In genomic region chr10:79155301-79156081, GRCh38 we compare ENCODE assay signal across 10 cellular contexts.
DNase-seq lines count a peak whose midpoint lies in the region; ATAC-seq, FAIRE-seq and TF ChIP-seq lines count a peak whose summit lies in the region.
"Had no signal": no experiment of that assay in that cellular context is flagged by ENCODE, and none has a peak within 500 bp of the region (broad histone marks: within the 10 kb centered on the region; RNA-seq: fewer than 3 reads in every experiment).

No MANE protein-coding gene starts in this region.

- peaks cover 3% of the 10 kb centered on the region; the same call in 1 of the 2 replicates for H4K20me1 ChIP-seq in HepG2 (ENCODE audit: insufficient read depth, low read length)

- no peak overlapping the region for H3K4me3 Mint-ChIP-seq in activated CD4-positive, alpha-beta T cell treated with anti-CD3 and anti-CD28 coated beads for 36 hours
- H3K4me3 Mint-ChIP-seq in activated CD4-positive, alpha-beta memory T cell treated with anti-CD3 and anti-CD28 coated beads, Interleukin-2, amount 10 ng/mL, durations not matched to agents 7 days and 5 days: no peak overlapping the region

- no peak for FAIRE-seq in HepG2 (lab: Jason Lieb, UNC)

- no peak overlapping the region for H3K27ac Mint-ChIP-seq in activated CD4-positive, alpha-beta T cell treated with anti-CD3 and anti-CD28 coated beads for 36 hours
- no peak overlapping the region for H3K27ac Mint-ChIP-seq in activated CD4-positive, alpha-beta memory T cell treated with anti-CD3 and anti-CD28 coated beads, Interleukin-2, amount 10 ng/mL, durations not matched to agents 7 days and 5 days

- H3K4me3 ChIP-seq in astrocyte of the spinal cord (ENCODE audit: low read depth, low read length) (no peak overlapping the region), HepG2 (replicated peaks in 1 of 3; ENCODE audit: insufficient read depth in 1 of 3, low read depth in 2 of 3, low read length in 3 of 3) (no peak overlapping the region), upper lobe of left lung (no peak overlapping the region)

- TF ChIP-seq CTCF in astrocyte of the spinal cord (IDR thresholded peaks at IDR 0.05; ENCODE audit: low read depth, low read length) (peak; percentile 28), HepG2 (CRISPR knock-in tag; IDR thresholded peaks at IDR 0.05) (no peak), upper lobe of left lung (IDR thresholded peaks at IDR 0.05) (peak in 1 of 6 experiments; percentile 10)

- CTCF ChIA-PET in activated CD4-positive, alpha-beta T cell treated with anti-CD3 and anti-CD28 coated beads for 36 hours (lab: Charles Lee): no interaction called here
- CTCF ChIA-PET in HepG2 (lab: Yijun Ruan, JAX; ENCODE audit: low intra/inter-chr PET ratio, low total read pairs): no interaction called here
- CTCF ChIA-PET in activated CD4-positive, alpha-beta memory T cell treated with anti-CD3 and anti-CD28 coated beads, Interleukin-2, amount 10 ng/mL, durations not matched to agents 7 days and 5 days (lab: Charles Lee): interaction anchor here (0.9 kb wide), 1 partner anchor 40 kb away, joined by 3 read pairs; no protein-coding TSS in a partner anchor

- H3K79me2 ChIP-seq in HepG2 (ENCODE audit: insufficient read depth, low read length): peaks cover 35% of the 10 kb centered on the region

- WGBS in HepG2 (ENCODE audit: low lambda C conversion rate): 82% methylated on average over 9 of the region's 14 CpGs
- WGBS in upper lobe of left lung, 2 donors: 43 to 62% methylated on average over 9 to 12 of the region's 14 CpGs

- BruUV-seq in HepG2 (replicated peaks; lab: Mats Ljungman, UMichigan): no TSS peak

- peak overlapping the region; percentile 39 for H3K27ac ChIP-seq in HepG2 (ENCODE audit: extremely low read length, insufficient read depth, low read length)
- peak overlapping the region; percentile 92 to 96 (median 94) for H3K27ac ChIP-seq in upper lobe of left lung

- ATAC-seq in activated CD4-positive, alpha-beta T cell treated with anti-CD3 and anti-CD28 coated beads for 36 hours: peak; percentile 23
- ATAC-seq in HepG2 (no peak), upper lobe of left lung (ENCODE audit: low FRiP score in 2 of 2) (peak in 1 of 2 donors; percentile 28), GM18870 (IDR thresholded peaks at IDR 0.05; ENCODE audit: unreplicated experiment) (no peak)

- intact Hi-C loops in activated CD4-positive, alpha-beta T cell treated with anti-CD3 and anti-CD28 coated beads for 36 hours (cut with DNase I, micrococcal nuclease): no loop called here
- intact Hi-C loops in HepG2 (cut with micrococcal nuclease; ENCODE audit: unreplicated experiment): loop anchor here (2.0 kb wide), 1 partner anchor 39 kb away; no protein-coding TSS in a partner anchor

- TF ChIP-seq EP300 in HepG2 (IDR thresholded peaks at IDR 0.05; ENCODE audit: low read depth in 2 of 2, low read length in 2 of 2): no peak
- no peak for TF ChIP-seq EP300 in HepG2 (CRISPR knock-in tag; IDR thresholded peaks at IDR 0.05; ENCODE audit: borderline replicate concordance)
- TF ChIP-seq EP300 in upper lobe of left lung (IDR thresholded peaks at IDR 0.05): no peak

- H3K27me3 ChIP-seq in HepG2 (ENCODE audit: control insufficient read depth in 1 of 2, insufficient read depth in 2 of 2, low read length in 2 of 2) (no peaks in the 10 kb centered on the region), upper lobe of left lung (no peaks in the 10 kb centered on the region)
- H3K27me3 ChIP-seq: BE2C had no signal

- TF ChIP-seq RAD21 in HepG2 (CRISPR knock-in tag; IDR thresholded peaks at IDR 0.05): 0 out of 2 replicates have a peak, but pooled peaks have one; percentile 30

- H3K36me3 Mint-ChIP-seq in activated CD4-positive, alpha-beta T cell treated with anti-CD3 and anti-CD28 coated beads for 36 hours (ENCODE audit: low read depth): no peaks in the 10 kb centered on the region
- H3K36me3 Mint-ChIP-seq in activated CD4-positive, alpha-beta memory T cell treated with anti-CD3 and anti-CD28 coated beads, Interleukin-2, amount 10 ng/mL, durations not matched to agents 7 days and 5 days (ENCODE audit: low read depth): no peaks in the 10 kb centered on the region

- no peak for TF ChIP-seq POLR2A in HepG2 (IDR thresholded peaks at IDR 0.05; ENCODE audit: insufficient read depth in 1 of 2, low read depth in 2 of 2, low read length in 2 of 2)
- TF ChIP-seq POLR2A in upper lobe of left lung (IDR thresholded peaks at IDR 0.05): no peak

- H3K9me3 Mint-ChIP-seq in activated CD4-positive, alpha-beta T cell treated with anti-CD3 and anti-CD28 coated beads for 36 hours (ENCODE audit: low read depth): no peaks in the 10 kb centered on the region
- no peaks in the 10 kb centered on the region for H3K9me3 Mint-ChIP-seq in activated CD4-positive, alpha-beta memory T cell treated with anti-CD3 and anti-CD28 coated beads, Interleukin-2, amount 10 ng/mL, durations not matched to agents 7 days and 5 days

- H3K4me1 Mint-ChIP-seq in activated CD4-positive, alpha-beta T cell treated with anti-CD3 and anti-CD28 coated beads for 36 hours: peaks cover under 1% of the 10 kb centered on the region
- peaks cover 9% of the 10 kb centered on the region for H3K4me1 Mint-ChIP-seq in activated CD4-positive, alpha-beta memory T cell treated with anti-CD3 and anti-CD28 coated beads, Interleukin-2, amount 10 ng/mL, durations not matched to agents 7 days and 5 days

- peaks cover 7 to 37% of the 10 kb centered on the region in 2 experiments for H3K36me3 ChIP-seq in HepG2 (replicated peaks in 1 of 2; ENCODE audit: control insufficient read depth in 1 of 2, insufficient read depth in 2 of 2, low read length in 2 of 2)
- H3K36me3 ChIP-seq in upper lobe of left lung: no peaks in the 10 kb centered on the region

- no peaks in the 10 kb centered on the region for H3K27me3 Mint-ChIP-seq in activated CD4-positive, alpha-beta T cell treated with anti-CD3 and anti-CD28 coated beads for 36 hours
- no peaks in the 10 kb centered on the region for H3K27me3 Mint-ChIP-seq in activated CD4-positive, alpha-beta memory T cell treated with anti-CD3 and anti-CD28 coated beads, Interleukin-2, amount 10 ng/mL, durations not matched to agents 7 days and 5 days

- POLR2A ChIA-PET in activated CD4-positive, alpha-beta T cell treated with anti-CD3 and anti-CD28 coated beads for 36 hours (lab: Charles Lee): no interaction called here
- POLR2A ChIA-PET in HepG2 (lab: Yijun Ruan, JAX): interaction anchor here (1.0 to 1.5 kb wide), 3 partner anchors 29 to 191 kb away, joined by 3 to 4 read pairs (median 4); no protein-coding TSS in a partner anchor
- POLR2A ChIA-PET in activated CD4-positive, alpha-beta memory T cell treated with anti-CD3 and anti-CD28 coated beads, Interleukin-2, amount 10 ng/mL, durations not matched to agents 7 days and 5 days (lab: Charles Lee): no interaction called here

- in situ Hi-C loops in astrocyte of the spinal cord (cut with HindIII; ENCODE audit: low sequenced_read_pairs): no loop called here
- in situ Hi-C loops in HepG2 (cut with HindIII; ENCODE audit: extremely low pct_ligation_motif_present, low pct_unique_long_range_greater_than_20kb): no loop called here

- no peak overlapping the region for H3K9ac ChIP-seq in HepG2 (ENCODE audit: insufficient read depth, low read depth, low read length)

- H3K4me2 ChIP-seq in HepG2 (ENCODE audit: low read depth, low read length): no peak overlapping the region

- H3K4me1 ChIP-seq in HepG2 (ENCODE audit: insufficient read depth, low read length): peaks cover 70% of the 10 kb centered on the region
- peaks cover 87 to 100% (median 92%) of the 10 kb centered on the region in 4 donors for H3K4me1 ChIP-seq in upper lobe of left lung

- no peak overlapping the region for H2AFZ ChIP-seq in HepG2 (ENCODE audit: low read length)

- DNase-seq in activated CD4-positive, alpha-beta T cell treated with anti-CD3 and anti-CD28 coated beads for 36 hours: no peak
- no peak for DNase-seq in activated CD4-positive, alpha-beta T cell treated with anti-CD3 and anti-CD28 coated beads, Interleukin-2, amount 50 U/mL, for 1 hour
- no peak for DNase-seq in astrocyte of the spinal cord (ENCODE audit: low read depth, low spot score)
- no peak for DNase-seq in HepG2 (ENCODE audit: low spot score)
- peak in 1 of 2 donors; percentile 54 for DNase-seq in upper lobe of left lung
- DNase-seq in activated CD4-positive, alpha-beta memory T cell treated with anti-CD3 and anti-CD28 coated beads, Interleukin-2, amount 10 ng/mL, durations not matched to agents 7 days and 5 days: no peak
- DNase-seq in middle frontal gyrus (ENCODE audit: extremely low spot score, low spot score): no peak
- DNase-seq: amygdala, BE2C had no signal

- H3K9me3 ChIP-seq in HepG2 (ENCODE audit: low read length) (no peaks in the 10 kb centered on the region), upper lobe of left lung (no peaks in the 10 kb centered on the region)
- H3K9me3 ChIP-seq: BE2C had no signal

TF ChIP-seq in HepG2, 621 proteins besides CTCF, POLR2A, EP300 and RAD21 (continues in another document):
- peak; percentile 26; the same call in 1 of the 2 replicates for TF ChIP-seq STAG1 (CRISPR knock-in tag; IDR thresholded peaks at IDR 0.05)
- TF ChIP-seq NFE2 (CRISPR knock-in tag; IDR thresholded peaks at IDR 0.05): no peak
- peak; percentile 66 for TF ChIP-seq ZNF687 (CRISPR knock-in tag; IDR thresholded peaks at IDR 0.05)
- TF ChIP-seq ZNF121 (CRISPR knock-in tag; IDR thresholded peaks at IDR 0.05): no peak
